20 cellular contexts compared by ENCODE assay signal in the genomic region with DNA sequence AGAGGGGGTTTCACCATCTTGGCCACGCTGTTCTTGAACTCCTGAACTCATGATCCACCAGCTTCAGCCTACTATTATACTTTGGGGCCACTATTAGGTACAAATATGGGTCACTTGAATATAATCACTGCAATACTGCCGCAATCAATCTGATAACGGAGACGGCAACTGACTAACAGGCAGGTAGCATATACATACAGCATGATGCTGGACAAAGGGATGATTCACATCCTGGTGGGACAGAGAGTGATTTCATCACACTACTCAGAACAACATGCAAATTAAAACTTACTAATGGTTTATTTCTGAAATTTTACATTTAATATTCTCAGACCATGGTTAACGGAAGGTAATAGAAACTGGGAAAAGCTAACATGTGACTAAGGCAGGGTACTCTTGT. TPM values are rescaled to one million over a fixed set of nuclear protein-coding genes. Genes with fewer than 3 reads are reported as not detected.
DNase-seq lines count a peak whose midpoint lies in the region; ATAC-seq, FAIRE-seq and TF ChIP-seq lines count a peak whose summit lies in the region.
"Had no signal": no experiment of that assay in that cellular context is flagged by ENCODE, and none has a peak within 500 bp of the region (broad histone marks: within the 10 kb centered on the region; RNA-seq: fewer than 3 reads in every experiment).

No MANE protein-coding gene starts in this region.

- DNase-seq in HCEC 1CT = peak; percentile 39
- peak; percentile 60 for DNase-seq in PC-3
- peak; percentile 77 for DNase-seq in mammary epithelial cell
- DNase-seq in keratinocyte (ENCODE audit: low read depth, low spot score) = no peak
- DNase-seq in ureter (ENCODE audit: low spot score) = no peak
- DNase-seq in pons (ENCODE audit: low spot score) = no peak
- no peak for DNase-seq in chondrocyte (ENCODE audit: low spot score)
- DNase-seq: activated B cell treated with CpG ODN at 0.5 μM for 24 hours, activated gamma-delta T cell treated with Interleukin-2 at 50 U/mL for 16 hours, foreskin melanocyte, H9, left ventricle myocardium superior, MV-4-11, NCI-H2081 treated with DMSO at 0.1 percent for 48 hours, NCI-H526 treated with DMSO at 0.1 percent for 48 hours, PC-9, tibial artery had no signal

- H3K27me3 ChIP-seq in PC-3 (ENCODE audit: low read length) (no peaks in the 10 kb centered on the region), mammary epithelial cell (ENCODE audit: insufficient read depth, low read length) (no peaks in the 10 kb centered on the region), keratinocyte (ENCODE audit: control insufficient read depth, extremely low read depth, insufficient read depth, low read length) (no peaks in the 10 kb centered on the region)
- H3K27me3 ChIP-seq: tibial artery had no signal

- CTCF ChIA-PET in PC-3 (lab: Charles Lee) (no interaction called here), mammary epithelial cell (lab: Charles Lee; ENCODE audit: low non-redundant PET) (interaction anchor here (0.6 kb wide), 1 partner anchor 11 kb away, joined by 3 read pairs; no protein-coding TSS in a partner anchor)

- H3K9ac ChIP-seq in PC-3 (ENCODE audit: low read length) = no peak overlapping the region
- H3K9ac ChIP-seq in mammary epithelial cell (ENCODE audit: insufficient read depth, low read length) = no peak overlapping the region
- H3K9ac ChIP-seq in keratinocyte (ENCODE audit: control insufficient read depth, extremely low read depth, insufficient read depth, low read length) = no peak overlapping the region
- H3K9ac ChIP-seq: parathyroid adenoma had no signal

- intact Hi-C loops in PC-3 (cut with micrococcal nuclease) = no loop called here
- intact Hi-C loops in mammary epithelial cell (cut with micrococcal nuclease) = no loop called here

- H3K27ac ChIP-seq in PC-3 (ENCODE audit: low read length) (peak overlapping the region; percentile 20; the same call in 1 of the 2 replicates), mammary epithelial cell (ENCODE audit: insufficient read depth, low read depth, low read length) (peak overlapping the region; percentile 29), keratinocyte (ENCODE audit: control insufficient read depth, insufficient read depth, low read length) (peak overlapping the region; percentile 72)
- H3K27ac ChIP-seq: parathyroid adenoma, PC-9, tibial artery had no signal

- H3K4me3 ChIP-seq in PC-3 (ENCODE audit: low read length) (no peak overlapping the region), mammary epithelial cell (replicated peaks in 1 of 3; ENCODE audit: insufficient read depth in 1 of 3, low read depth in 2 of 3, low read length in 3 of 3) (no peak overlapping the region), keratinocyte (ENCODE audit: control insufficient read depth in 2 of 3, extremely low read depth in 1 of 3, insufficient read depth in 2 of 3, low read depth in 1 of 3, low read length in 3 of 3) (no peak overlapping the region)
- H3K4me3 ChIP-seq: PC-9, tibial artery had no signal

- no peak overlapping the region for H3K4me3 Mint-ChIP-seq in chondrocyte (ENCODE audit: unreplicated experiment)
- H3K4me3 Mint-ChIP-seq: activated B cell treated with CpG ODN at 0.5 μM for 24 hours, H9 had no signal

- no peaks in the 10 kb centered on the region for H3K9me2 ChIP-seq in PC-3 (replicated peaks; ENCODE audit: low read length)

- H3K27me3 Mint-ChIP-seq in chondrocyte (ENCODE audit: low read depth) = no peaks in the 10 kb centered on the region
- H3K27me3 Mint-ChIP-seq: activated B cell treated with CpG ODN at 0.5 μM for 24 hours had no signal

- H3K36me3 ChIP-seq in PC-3 (ENCODE audit: low read depth, low read length) (no peaks in the 10 kb centered on the region), mammary epithelial cell (ENCODE audit: insufficient read depth, low read length) (peaks cover 2% of the 10 kb centered on the region), keratinocyte (ENCODE audit: control insufficient read depth in 2 of 2, extremely low read depth in 1 of 2, insufficient read depth in 2 of 2, low read length in 2 of 2) (peaks cover 0 to 1% of the 10 kb centered on the region in 2 experiments)

- H3F3A ChIP-seq in PC-3 (ENCODE audit: low read length, unreplicated experiment) = no peaks in the 10 kb centered on the region

- no peak overlapping the region for H2AFZ ChIP-seq in PC-3 (ENCODE audit: low read length)
- H2AFZ ChIP-seq in mammary epithelial cell (ENCODE audit: low read depth, low read length) = no peak overlapping the region
- H2AFZ ChIP-seq in keratinocyte (ENCODE audit: control insufficient read depth, low read length) = no peak overlapping the region
- H2AFZ ChIP-seq: parathyroid adenoma, PC-9 had no signal

- POLR2A ChIA-PET in PC-3 (lab: Charles Lee; ENCODE audit: unreplicated experiment) = no interaction called here

- BruUV-seq in PC-3 (replicated peaks; lab: Mats Ljungman, UMichigan) = no TSS peak
- BruUV-seq in mammary epithelial cell (replicated peaks; lab: Mats Ljungman, UMichigan) = no TSS peak

- TF ChIP-seq CTCF in PC-3 (conservative IDR thresholded peaks at IDR 0.05; ENCODE audit: low read depth, low read length) = no peak
- no peak for TF ChIP-seq CTCF in mammary epithelial cell (conservative IDR thresholded peaks at IDR 0.05 in 1 of 2, IDR thresholded peaks at IDR 0.05 in 1 of 2; ENCODE audit: extremely low read depth in 1 of 2, insufficient read depth in 1 of 2, low read depth in 1 of 2, low read length in 2 of 2)
- TF ChIP-seq CTCF in keratinocyte (optimal IDR thresholded peaks at IDR 0.05 in 1 of 3, IDR thresholded peaks at IDR 0.05 in 1 of 3, conservative IDR thresholded peaks at IDR 0.05 in 1 of 3; ENCODE audit: extremely low read depth in 1 of 3, insufficient read depth in 2 of 3, low read length in 3 of 3) = no peak
- TF ChIP-seq CTCF in chondrocyte (IDR thresholded peaks at IDR 0.05) = no peak

- dilution Hi-C loops in mammary epithelial cell (cut with HindIII; ENCODE audit: low sequenced_read_pairs) = no loop called here
- dilution Hi-C loops in keratinocyte (cut with MboI; ENCODE audit: extremely low pct_ligation_motif_present, low sequenced_read_pairs) = no loop called here

- no peak overlapping the region for H3K27ac Mint-ChIP-seq in chondrocyte (ENCODE audit: unreplicated experiment)
- H3K27ac Mint-ChIP-seq: activated B cell treated with CpG ODN at 0.5 μM for 24 hours had no signal

- H3K9me1 ChIP-seq in keratinocyte (ENCODE audit: control insufficient read depth, extremely low read depth, insufficient read depth, low read length) = no peaks in the 10 kb centered on the region

- FAIRE-seq in keratinocyte (lab: Jason Lieb, UNC) = peak; percentile 34
- FAIRE-seq: HepG2 had no signal

- H3K36me3 Mint-ChIP-seq in chondrocyte (ENCODE audit: low read depth) = peaks cover 1% of the 10 kb centered on the region

- WGBS in mammary epithelial cell (ENCODE audit: low coverage, missing lambda C conversion rate) = 55% methylated on average over 5 of the region's 5 CpGs

- in situ Hi-C loops in mammary epithelial cell (cut with MboI; ENCODE audit: low sequenced_read_pairs in 2 of 2) = no loop called here

- no peaks in the 10 kb centered on the region for H4K20me1 ChIP-seq in PC-3 (ENCODE audit: low read length)
- H4K20me1 ChIP-seq in mammary epithelial cell (ENCODE audit: insufficient read depth, low read length) = no peaks in the 10 kb centered on the region
- peaks cover 3% of the 10 kb centered on the region for H4K20me1 ChIP-seq in keratinocyte (ENCODE audit: control insufficient read depth, extremely low read depth, insufficient read depth, low read length)

- ATAC-seq in PC-3 (peak; percentile 82), GM19463 (IDR thresholded peaks at IDR 0.05; ENCODE audit: unreplicated experiment) (no peak)
- ATAC-seq: HepG2, left ventricle myocardium superior had no signal

- no peaks in the 10 kb centered on the region for H3K9me3 Mint-ChIP-seq in chondrocyte (ENCODE audit: low read depth)
- H3K9me3 Mint-ChIP-seq: activated B cell treated with CpG ODN at 0.5 μM for 24 hours, H9 had no signal

- H3K4me1 ChIP-seq in PC-3 (ENCODE audit: insufficient read depth, low read length) (peaks cover 10% of the 10 kb centered on the region), mammary epithelial cell (ENCODE audit: insufficient read depth, low read length) (peaks cover 9% of the 10 kb centered on the region), keratinocyte (ENCODE audit: control insufficient read depth, extremely low read depth, insufficient read depth, low read length) (peaks cover 11% of the 10 kb centered on the region)
- H3K4me1 ChIP-seq: parathyroid adenoma, tibial artery had no signal

- H3K4me2 ChIP-seq in PC-3 (ENCODE audit: low read length) (no peak overlapping the region), mammary epithelial cell (ENCODE audit: insufficient read depth, low read depth, low read length) (peak overlapping the region; percentile 15), keratinocyte (ENCODE audit: control insufficient read depth, extremely low read depth, insufficient read depth, low read depth, low read length) (no peak overlapping the region)
- H3K4me2 ChIP-seq: PC-9 had no signal

- H3K9me3 ChIP-seq in PC-3 (ENCODE audit: low read length) = no peaks in the 10 kb centered on the region
- no peaks in the 10 kb centered on the region for H3K9me3 ChIP-seq in mammary epithelial cell (replicated peaks; ENCODE audit: insufficient read depth, low read length)
- no peaks in the 10 kb centered on the region for H3K9me3 ChIP-seq in keratinocyte (ENCODE audit: control insufficient read depth, low read depth, low read length)
- H3K9me3 ChIP-seq: tibial artery had no signal

- no peaks in the 10 kb centered on the region for H3K4me1 Mint-ChIP-seq in chondrocyte (ENCODE audit: low read depth)

- peaks cover 82% of the 10 kb centered on the region for H3K79me2 ChIP-seq in PC-3 (ENCODE audit: low read length)
- peaks cover 93% of the 10 kb centered on the region for H3K79me2 ChIP-seq in mammary epithelial cell (ENCODE audit: insufficient read depth, low read length)
- H3K79me2 ChIP-seq in keratinocyte (ENCODE audit: control insufficient read depth, insufficient read depth, low read length) = peaks cover 83% of the 10 kb centered on the region

RNA-seq across cellular contexts. Expression of a gene that starts 10.9 kb away (rescaled TPM):
- total RNA-seq in PC-3 (2014; rRNA removed) = 38.2 and 40.8 TPM in 2 replicates
- total RNA-seq in mammary epithelial cell = 100 to 1,000 TPM in 1 of 2 donors, 10 to 100 TPM in 1; 63.3 to 108 TPM
- polyA plus RNA-seq in mammary epithelial cell = 36.9 TPM
- polyA minus RNA-seq in mammary epithelial cell = 226 TPM
- 35.6 to 39.8 TPM (median 37.9 TPM) in 3 replicates for polyA plus RNA-seq in keratinocyte
- polyA plus RNA-seq in keratinocyte (2011; ENCODE audit: low read depth) = 19.3 TPM
- 17.7 and 23.2 TPM in 2 replicates for polyA plus RNA-seq in keratinocyte (2011; cell fraction: cytosol; rRNA removed)
- 77.8 and 84.2 TPM in 2 replicates for polyA plus RNA-seq in keratinocyte (2011; cell fraction: nucleus; rRNA removed)
- 24.8 and 37.1 TPM in 2 replicates for polyA plus RNA-seq in keratinocyte (2012; ENCODE audit: low replicate concordance)
- polyA minus RNA-seq in keratinocyte = 68.6 to 233 TPM (median 167 TPM) in 3 replicates
- 38.6 TPM for polyA minus RNA-seq in keratinocyte (2011; cell fraction: cytosol; rRNA and poly(A)+ RNA removed)
- 174 and 310 TPM in 2 replicates for polyA minus RNA-seq in keratinocyte (2011; cell fraction: nucleus; rRNA and poly(A)+ RNA removed)
- 93.1 TPM for total RNA-seq in ureter
- total RNA-seq in chondrocyte = 19.7 to 41.9 TPM (median 25.1 TPM) in 3 replicates

Comparison
In these comparisons a context has a peak if more than half of its experiments do, and no peak if none do; other contexts are left out.
1. DNase-seq: peak in HCEC 1CT (single experiment), PC-3 (single experiment) and mammary epithelial cell (single experiment); none in keratinocyte (single experiment), ureter (single experiment), pons (single experiment) and chondrocyte (single experiment).
2. H3K27ac ChIP-seq: peak in every context shown above with its lines; median percentile 72 in keratinocyte; 29 in mammary epithelial cell; 20 in PC-3.